In genomic region chr11:121105063-121105480, GRCh38 we compare ENCODE assay signal across 17 cellular contexts. TPM values are rescaled to one million over a fixed set of nuclear protein-coding genes. Genes with fewer than 3 reads are reported as not detected.
DNase-seq lines count a peak whose midpoint lies in the region; ATAC-seq and TF ChIP-seq lines count a peak whose summit lies in the region.
"Had no signal": no experiment of that assay in that cellular context is flagged by ENCODE, and none has a peak within 500 bp of the region (broad histone marks: within the 10 kb centered on the region; RNA-seq: fewer than 3 reads in every experiment).

No MANE protein-coding gene starts in this region.

- no peak for TF ChIP-seq EP300 in ovary (IDR thresholded peaks at IDR 0.05)

- DNase-seq in amniotic epithelial cell (ENCODE audit: low read depth): peak; percentile 35
- peak in 4 of 5 donors; percentile 30 to 64 (median 42) for DNase-seq in heart left ventricle
- DNase-seq in ovary: peak; percentile 46 to 67 (median 60)
- peak; percentile 51 to 55 for DNase-seq in uterus
- no peak for DNase-seq in COLO829 (ENCODE audit: low spot score)
- no peak for DNase-seq in CD1c-positive myeloid dendritic cell (ENCODE audit: extremely low spot score)
- DNase-seq: activated CD4-positive, alpha-beta T cell treated with anti-CD3 and anti-CD28 coated beads for 4 hours; activated naive CD4-positive, alpha-beta T cell treated with anti-CD3 and anti-CD28 coated beads, Interleukin-2, amount 50 U/mL, for 16 hours; activated T-cell treated with anti-CD3 and anti-CD28 coated beads for 4 hours; DMS79; NCI-H1436; NCI-H510A; T-helper 9 cell had no signal

- H3K27me3 ChIP-seq in heart left ventricle: no peaks in the 10 kb centered on the region
- no peaks in the 10 kb centered on the region for H3K27me3 ChIP-seq in ovary
- H3K27me3 ChIP-seq in uterus: no peaks in the 10 kb centered on the region
- H3K27me3 ChIP-seq: breast epithelium, SJSA1 had no signal

- intact Hi-C loops in heart left ventricle (cut with DNase I): no loop called here
- intact Hi-C loops in ovary (cut with DNase I): loop anchor here in 1 of 4 donors (5.0 kb wide), 1 partner anchor 578 kb away; no protein-coding TSS in a partner anchor
- intact Hi-C loops in uterus (cut with DNase I; ENCODE audit: low total_unique reads): no loop called here

- TF ChIP-seq CTCF in heart left ventricle (IDR thresholded peaks at IDR 0.05) (no peak), ovary (IDR thresholded peaks at IDR 0.05) (no peak), uterus (IDR thresholded peaks at IDR 0.05) (no peak)

- TF ChIP-seq POLR2A in heart left ventricle (IDR thresholded peaks at IDR 0.05) (no peak), ovary (IDR thresholded peaks at IDR 0.05) (no peak), uterus (IDR thresholded peaks at IDR 0.05) (no peak)

- peak overlapping the region in 6 of 12 donors; percentile 1 to 46 (median 16) for H3K27ac ChIP-seq in heart left ventricle
- peak overlapping the region in 1 of 2 donors; percentile 64 for H3K27ac ChIP-seq in ovary
- H3K27ac ChIP-seq in uterus: peak overlapping the region; percentile 45 to 49
- H3K27ac ChIP-seq: SJSA1 had no signal

- H3K36me3 ChIP-seq in heart left ventricle: no peaks in the 10 kb centered on the region
- no peaks in the 10 kb centered on the region for H3K36me3 ChIP-seq in ovary
- H3K36me3 ChIP-seq in uterus: no peaks in the 10 kb centered on the region
- H3K36me3 ChIP-seq: breast epithelium, SJSA1 had no signal

- WGBS in heart left ventricle, 4 donors: 42 to 53% (median 47%) methylated on average over 4 of the region's 4 CpGs
- 4 to 14% (median 4%) methylated on average over 4 of the region's 4 CpGs for WGBS in ovary, 3 donors

- ATAC-seq in heart left ventricle (peak; percentile 70 to 84 (median 72)), HG03460 (IDR thresholded peaks at IDR 0.05; ENCODE audit: unreplicated experiment) (no peak)

- H3K4me3 ChIP-seq in heart left ventricle (no peak overlapping the region), ovary (no peak overlapping the region), uterus (no peak overlapping the region)
- H3K4me3 ChIP-seq: breast epithelium, SJSA1 had no signal

- no peaks in the 10 kb centered on the region for H3K9me3 ChIP-seq in heart left ventricle
- H3K9me3 ChIP-seq in ovary: no peaks in the 10 kb centered on the region
- no peaks in the 10 kb centered on the region for H3K9me3 ChIP-seq in uterus
- H3K9me3 ChIP-seq: breast epithelium, SJSA1 had no signal

- H3K4me1 ChIP-seq in heart left ventricle: peaks cover 0 to 20% (median 12%) of the 10 kb centered on the region in 12 donors
- H3K4me1 ChIP-seq in ovary (ENCODE audit: insufficient read depth): peaks cover 12% of the 10 kb centered on the region
- peaks cover 0 to 6% of the 10 kb centered on the region in 2 donors for H3K4me1 ChIP-seq in uterus
- H3K4me1 ChIP-seq: breast epithelium had no signal

RNA-seq across cellular contexts. Expression of gene TECTA, which starts 4.0 kb away (rescaled TPM):
- 1 to 10 TPM in 4 of 9 donors, under 1 TPM in 5; 0.48 to 1.3 (median 0.97) TPM for total RNA-seq in heart left ventricle
- under 1 TPM; 0.42 to 0.95 TPM for polyA plus RNA-seq in heart left ventricle
- 1 to 10 TPM in 4 of 7 donors, under 1 TPM in 3; 0.56 to 1.3 (median 1.0) TPM for total RNA-seq in ovary
- polyA plus RNA-seq in ovary: under 1 TPM; 0.53 to 0.97 TPM
- total RNA-seq in uterus: 1 to 10 TPM in 2 of 4 donors, under 1 TPM in 1, not detected in 1; under 0.01 to 2.8 (median 1.1) TPM
- polyA plus RNA-seq: CD14-positive monocyte had no signal

Comparison
In these comparisons a context has a peak if more than half of its experiments do, and no peak if none do; other contexts are left out.
1. DNase-seq: peak in amniotic epithelial cell (single experiment), heart left ventricle (4 of 5), ovary (5 of 5) and uterus (2 of 2); none in COLO829 (single experiment) and CD1c-positive myeloid dendritic cell (single experiment).